Comparison of ENCODE assay signal across 21 cellular contexts in the genomic region with DNA sequence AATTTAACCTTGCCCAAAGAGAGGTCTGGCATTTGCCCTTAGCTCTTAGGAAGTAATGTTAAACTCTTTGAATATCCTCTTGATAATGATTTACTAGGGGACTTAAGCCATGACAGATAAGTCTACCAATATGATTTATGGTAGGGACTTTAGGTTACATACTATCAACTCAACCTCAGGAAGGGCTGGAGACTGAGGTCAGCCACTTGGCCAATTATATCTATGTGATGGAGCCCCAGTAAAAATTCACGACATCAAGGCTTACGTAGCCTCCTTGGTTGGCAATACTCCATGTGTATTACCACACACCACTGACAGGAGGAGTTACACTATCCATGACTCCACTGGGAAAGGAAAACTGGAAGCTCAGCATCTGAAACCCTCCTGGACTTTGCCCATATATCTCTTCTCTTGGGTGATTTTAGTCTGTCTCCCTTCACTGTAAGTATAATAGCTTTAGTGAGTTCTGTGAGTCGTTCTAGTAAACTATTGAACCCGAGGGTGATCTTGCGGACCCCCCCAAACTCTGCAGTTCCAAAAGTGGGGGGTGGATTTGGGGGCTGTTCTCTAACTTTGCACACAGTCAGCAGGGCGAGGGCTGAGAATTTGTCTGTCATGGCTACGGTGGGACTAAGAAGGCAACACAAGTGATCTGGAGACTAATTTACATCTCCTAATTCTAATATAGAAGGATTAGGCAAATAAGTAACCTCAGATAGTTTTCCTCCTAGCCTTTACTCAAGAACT.
DNase-seq lines count a peak whose midpoint lies in the region; ATAC-seq, FAIRE-seq and TF ChIP-seq lines count a peak whose summit lies in the region.
"Had no signal": no experiment of that assay in that cellular context is flagged by ENCODE, and none has a peak within 500 bp of the region (broad histone marks: within the 10 kb centered on the region; RNA-seq: fewer than 3 reads in every experiment).

No MANE protein-coding gene starts in this region.

- peak overlapping the region; percentile 20; the same call in 2 of the 3 replicates for H3K4me3 ChIP-seq in A549
- peak overlapping the region; percentile 48 for H3K4me3 ChIP-seq in endodermal cell (ENCODE audit: low read length)
- H3K4me3 ChIP-seq in left lung: no peak overlapping the region
- H3K4me3 ChIP-seq: gastrocnemius medialis, SK-N-MC had no signal

- H3K4me1 ChIP-seq in A549: peaks cover 61% of the 10 kb centered on the region
- no peaks in the 10 kb centered on the region for H3K4me1 ChIP-seq in endodermal cell (ENCODE audit: control insufficient read depth, insufficient read depth, low read length)
- H3K4me1 ChIP-seq in left lung: peaks cover 0 to 4% of the 10 kb centered on the region in 2 donors
- H3K4me1 ChIP-seq: parathyroid adenoma had no signal

- no peak for TF ChIP-seq POLR2A in A549 (IDR thresholded peaks at IDR 0.05; ENCODE audit: low read length)

- POLR2A ChIA-PET in A549 (lab: Yijun Ruan, JAX): interaction anchor here (0.5 to 1.3 kb wide), 3 partner anchors 21 to 62 kb away, joined by 3 to 7 read pairs (median 4); no protein-coding TSS in a partner anchor

- WGBS in A549 (ENCODE audit: missing lambda C conversion rate): 34% methylated on average over 7 of the region's 7 CpGs
- 80 to 93% methylated on average over 1 to 7 of the region's 7 CpGs for WGBS in endodermal cell (ENCODE audit: insufficient coverage in 1 of 2, insufficient read length in 1 of 2), 2 experiments

- peak; percentile 70 to 97 for DNase-seq in A549 (ENCODE audit: low read depth in 1 of 2, low spot score in 1 of 2)
- DNase-seq in HK-2 (ENCODE audit: unreplicated experiment): peak; percentile 62
- no peak for DNase-seq in endodermal cell
- no peak for DNase-seq in left lung
- no peak for DNase-seq in stimulated activated naive CD4-positive, alpha-beta T cell (lab: John Stamatoyannopoulos, UW)
- no peak for DNase-seq in immature natural killer cell
- DNase-seq in DMS79 (lab: John Stamatoyannopoulos, UW): no peak
- DNase-seq in head of caudate nucleus: no peak
- DNase-seq: activated CD4-positive, alpha-beta memory T cell treated with anti-CD3 and anti-CD28 coated beads for 36 hours; activated naive CD8-positive, alpha-beta T cell treated with anti-CD3 and anti-CD28 coated beads, Interleukin-2, amount 10 ng/mL, durations not matched to agents 7 days and 5 days; activated T-cell treated with anti-CD3 and anti-CD28 coated beads, Interleukin-2, amount 50 U/mL, for 48 hours; CD8-positive, alpha-beta T cell; effector memory CD8-positive, alpha-beta T cell; gastrocnemius medialis; GF-D8; NCI-H1436 treated with DMSO at 0.1 percent for 48 hours; stimulated activated naive CD4-positive, alpha-beta T cell treated with Interleukin-2 at 50 U/mL for 16 hours had no signal

- H3K9me3 ChIP-seq in A549: peaks cover 24% of the 10 kb centered on the region
- peaks cover 18% of the 10 kb centered on the region for H3K9me3 ChIP-seq in endodermal cell (ENCODE audit: control insufficient read depth, low read length)
- peaks cover 0 to 6% of the 10 kb centered on the region in 2 donors for H3K9me3 ChIP-seq in left lung
- H3K9me3 ChIP-seq: gastrocnemius medialis had no signal

- peak; percentile 39 to 77; a peak in 2 of 5 replicates for TF ChIP-seq EP300 in A549 (IDR thresholded peaks at IDR 0.05)

- H3K27me3 Mint-ChIP-seq in endodermal cell (ENCODE audit: insufficient read depth) (no peaks in the 10 kb centered on the region), immature natural killer cell (ENCODE audit: low read depth in 3 of 3) (no peaks in the 10 kb centered on the region)
- H3K27me3 Mint-ChIP-seq: activated CD4-positive, alpha-beta memory T cell treated with anti-CD3 and anti-CD28 coated beads for 36 hours; activated naive CD8-positive, alpha-beta T cell treated with anti-CD3 and anti-CD28 coated beads, Interleukin-2, amount 10 ng/mL, durations not matched to agents 7 days and 5 days; effector memory CD8-positive, alpha-beta T cell had no signal

- H3K36me3 Mint-ChIP-seq in endodermal cell (ENCODE audit: low read depth): peaks cover 34% of the 10 kb centered on the region
- H3K36me3 Mint-ChIP-seq in immature natural killer cell: peaks cover 10 to 18% (median 12%) of the 10 kb centered on the region in 3 donors

- FAIRE-seq in A549 (lab: Jason Lieb, UNC): peak; percentile 90
- FAIRE-seq: TTC549 had no signal

- no peak overlapping the region for H3K9ac ChIP-seq in endodermal cell (ENCODE audit: extremely low read depth, low read length, poor library complexity, severe bottlenecking)
- H3K9ac ChIP-seq: KMS-11, parathyroid adenoma had no signal

- TF ChIP-seq CTCF in A549 (IDR thresholded peaks at IDR 0.05) (no peak), endodermal cell (conservative IDR thresholded peaks at IDR 0.05) (peak; percentile 50), left lung (IDR thresholded peaks at IDR 0.05) (no peak)

- H3K9me3 Mint-ChIP-seq in endodermal cell: peaks cover 16% of the 10 kb centered on the region
- peaks cover 0 to 11% (median 3%) of the 10 kb centered on the region in 6 donors for H3K9me3 Mint-ChIP-seq in immature natural killer cell

- peak overlapping the region; percentile 79 to 89 for H3K27ac ChIP-seq in A549
- H3K27ac ChIP-seq in endodermal cell (ENCODE audit: low read depth, low read length): no peak overlapping the region
- peak overlapping the region in 1 of 2 donors; percentile 22 for H3K27ac ChIP-seq in left lung
- H3K27ac ChIP-seq: gastrocnemius medialis, KMS-11, parathyroid adenoma, SK-N-MC had no signal

- peak overlapping the region; percentile 79 for H3K4me2 ChIP-seq in A549
- H3K4me2 ChIP-seq: KMS-11 had no signal

- H3K27ac Mint-ChIP-seq in endodermal cell (no peak overlapping the region), immature natural killer cell (peak overlapping the region in 2 of 6 donors; percentile 30 to 46)
- H3K27ac Mint-ChIP-seq: activated CD4-positive, alpha-beta memory T cell treated with anti-CD3 and anti-CD28 coated beads for 36 hours; activated naive CD8-positive, alpha-beta T cell treated with anti-CD3 and anti-CD28 coated beads, Interleukin-2, amount 10 ng/mL, durations not matched to agents 7 days and 5 days; CD8-positive, alpha-beta T cell; effector memory CD8-positive, alpha-beta T cell had no signal

- CTCF ChIA-PET in A549 (lab: Yijun Ruan, JAX): interaction anchor here (0.9 to 3.2 kb wide), 15 partner anchors 9 to 105 kb away, joined by 3 to 20 read pairs (median 4); no protein-coding TSS in a partner anchor

- intact Hi-C loops in left lung (cut with DNase I) (no loop called here), head of caudate nucleus (cut with DNase I) (no loop called here)

- H3K27me3 ChIP-seq in endodermal cell (ENCODE audit: control insufficient read depth, insufficient read depth, low read length, poor library complexity, severe bottlenecking): no peaks in the 10 kb centered on the region
- no peaks in the 10 kb centered on the region for H3K27me3 ChIP-seq in left lung
- H3K27me3 ChIP-seq: gastrocnemius medialis had no signal

- peaks cover 11% of the 10 kb centered on the region for H3K36me3 ChIP-seq in endodermal cell (ENCODE audit: control insufficient read depth, insufficient read depth, low read length)
- no peaks in the 10 kb centered on the region for H3K36me3 ChIP-seq in left lung
- H3K36me3 ChIP-seq: gastrocnemius medialis had no signal

- peak; percentile 92 to 95 for ATAC-seq in A549
- ATAC-seq in left lung: peak; percentile 79
- ATAC-seq: CD8-positive, alpha-beta T cell; effector memory CD8-positive, alpha-beta T cell had no signal

- H3K4me3 Mint-ChIP-seq in endodermal cell (no peak overlapping the region), immature natural killer cell (no peak overlapping the region)
- H3K4me3 Mint-ChIP-seq: activated CD4-positive, alpha-beta memory T cell treated with anti-CD3 and anti-CD28 coated beads for 36 hours; activated naive CD8-positive, alpha-beta T cell treated with anti-CD3 and anti-CD28 coated beads, Interleukin-2, amount 10 ng/mL, durations not matched to agents 7 days and 5 days; CD8-positive, alpha-beta T cell; effector memory CD8-positive, alpha-beta T cell had no signal

- peak in 1 of 2 experiments; percentile 46; a peak in 4 of 5 replicates for TF ChIP-seq RAD21 in A549 (conservative IDR thresholded peaks at IDR 0.05 in 1 of 2, IDR thresholded peaks at IDR 0.05 in 1 of 2)

- H3K4me1 Mint-ChIP-seq in endodermal cell (peaks cover 16% of the 10 kb centered on the region), immature natural killer cell (peaks cover 4 to 15% of the 10 kb centered on the region in 2 donors)

TF ChIP-seq in A549, 52 proteins besides CTCF, POLR2A, EP300 and RAD21 (continues in another document):
- TF ChIP-seq MYC (IDR thresholded peaks at IDR 0.05; ENCODE audit: borderline replicate concordance, low read length): no peak
- peak; percentile 84 for TF ChIP-seq GATA3 (IDR thresholded peaks at IDR 0.05; ENCODE audit: borderline replicate concordance)
- no peak for TF ChIP-seq NPAS2 (CRISPR knock-in tag; IDR thresholded peaks at IDR 0.05; ENCODE audit: borderline replicate concordance)
- TF ChIP-seq HEYL (CRISPR knock-in tag; IDR thresholded peaks at IDR 0.05): no peak
- TF ChIP-seq TP53 (CRISPR knock-in tag; IDR thresholded peaks at IDR 0.05): no peak
- TF ChIP-seq RCOR1 (IDR thresholded peaks at IDR 0.05; ENCODE audit: low read depth, low read length): no peak
- no peak for TF ChIP-seq EHF (CRISPR knock-in tag; IDR thresholded peaks at IDR 0.05)
- TF ChIP-seq, protein P1, sequence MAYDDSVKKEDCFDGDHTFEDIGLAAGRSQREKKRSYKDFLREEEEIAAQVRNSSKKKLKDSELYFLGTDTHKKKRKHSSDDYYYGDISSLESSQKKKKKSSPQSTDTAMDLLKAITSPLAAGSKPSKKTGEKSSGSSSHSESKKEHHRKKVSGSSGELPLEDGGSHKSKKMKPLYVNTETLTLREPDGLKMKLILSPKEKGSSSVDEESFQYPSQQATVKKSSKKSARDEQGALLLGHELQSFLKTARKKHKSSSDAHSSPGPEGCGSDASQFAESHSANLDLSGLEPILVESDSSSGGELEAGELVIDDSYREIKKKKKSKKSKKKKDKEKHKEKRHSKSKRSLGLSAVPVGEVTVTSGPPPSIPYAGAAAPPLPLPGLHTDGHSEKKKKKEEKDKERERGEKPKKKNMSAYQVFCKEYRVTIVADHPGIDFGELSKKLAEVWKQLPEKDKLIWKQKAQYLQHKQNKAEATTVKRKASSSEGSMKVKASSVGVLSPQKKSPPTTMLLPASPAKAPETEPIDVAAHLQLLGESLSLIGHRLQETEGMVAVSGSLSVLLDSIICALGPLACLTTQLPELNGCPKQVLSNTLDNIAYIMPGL (CRISPR knock-in tag; IDR thresholded peaks at IDR 0.05; ENCODE audit: borderline replicate concordance): no peak
- no peak for TF ChIP-seq CBX2 (IDR thresholded peaks at IDR 0.05; ENCODE audit: borderline replicate concordance, low read depth)
- no peak for TF ChIP-seq NR3C1 (IDR thresholded peaks at IDR 0.05)
- TF ChIP-seq SREBF2 (IDR thresholded peaks at IDR 0.05): no peak
- TF ChIP-seq CEBPB (IDR thresholded peaks at IDR 0.05): peak; percentile 76 to 88; a peak in 3 of 4 replicates
- TF ChIP-seq CHD4 (IDR thresholded peaks at IDR 0.05; ENCODE audit: borderline replicate concordance): no peak

Comparison
In these comparisons a context has a peak if more than half of its experiments do, and no peak if none do; other contexts are left out.
1. DNase-seq: peak in A549 (2 of 2) and HK-2 (single experiment); none in endodermal cell (single experiment), left lung (0 of 2), stimulated activated naive CD4-positive, alpha-beta T cell (0 of 6), immature natural killer cell (0 of 3), DMS79 (single experiment) and head of caudate nucleus (0 of 42).
2. H3K4me3 ChIP-seq: peak in A549 (single experiment) and endodermal cell (single experiment); none in left lung (0 of 2).